ENCODE assay signal across 1 cellular context in genomic region chr14:32201196-32201815, GRCh38.
TF ChIP-seq lines count a peak whose summit lies in the region.

No MANE protein-coding gene starts in this region.

TF ChIP-seq in K562, 482 proteins besides CTCF, POLR2A, EP300 and RAD21 (continued from another document and continues in another):
- no peak for TF ChIP-seq ZNF407 (IDR thresholded peaks at IDR 0.05; ENCODE audit: low read depth)
- no peak for TF ChIP-seq KAT8 (IDR thresholded peaks at IDR 0.05; ENCODE audit: low read depth)
- no peak for TF ChIP-seq NFYB (IDR thresholded peaks at IDR 0.05; ENCODE audit: extremely low read depth, insufficient read length)
- TF ChIP-seq JUNB (CRISPR knock-in tag; conservative IDR thresholded peaks at IDR 0.05), result no peak
- TF ChIP-seq ZBTB2 (IDR thresholded peaks at IDR 0.05), result 0 out of 2 replicates have a peak, but pooled peaks have one; percentile 26
- TF ChIP-seq NCOA2 (IDR thresholded peaks at IDR 0.05; ENCODE audit: partially characterized antibody in 2 of 2), result no peak
- no peak for TF ChIP-seq POU5F1 (IDR thresholded peaks at IDR 0.05; ENCODE audit: borderline replicate concordance, low read depth, low read length, partially characterized antibody)
- no peak for TF ChIP-seq LARP7 (IDR thresholded peaks at IDR 0.05)
- TF ChIP-seq FOSL1 (tag; conservative IDR thresholded peaks at IDR 0.05), result no peak
- no peak for TF ChIP-seq ZC3H11A (IDR thresholded peaks at IDR 0.05; ENCODE audit: low read depth, low read length)
- no peak for TF ChIP-seq NONO (IDR thresholded peaks at IDR 0.05; ENCODE audit: low read depth in 2 of 2, low read length in 1 of 2)
- no peak for TF ChIP-seq CREB5 (CRISPR knock-in tag; IDR thresholded peaks at IDR 0.05)
- TF ChIP-seq PCBP1 (IDR thresholded peaks at IDR 0.05; ENCODE audit: low read depth, low read length, poor library complexity, severe bottlenecking), result no peak
- TF ChIP-seq HCFC1 (IDR thresholded peaks at IDR 0.05; ENCODE audit: low read depth, low read length), result no peak
- no peak for TF ChIP-seq EGR1 (conservative IDR thresholded peaks at IDR 0.05)
- TF ChIP-seq MIER1 (IDR thresholded peaks at IDR 0.05; ENCODE audit: low read depth), result no peak
- TF ChIP-seq KAT7 (CRISPR knock-in tag; IDR thresholded peaks at IDR 0.05; ENCODE audit: borderline replicate concordance), result no peak
- TF ChIP-seq NCOA4 (IDR thresholded peaks at IDR 0.05; ENCODE audit: partially characterized antibody), result no peak
- peak; percentile 57; the same call in 1 of the 2 replicates for TF ChIP-seq POLR2G (IDR thresholded peaks at IDR 0.05; ENCODE audit: low read depth, low read length)
- TF ChIP-seq NEUROD1 (IDR thresholded peaks at IDR 0.05; ENCODE audit: borderline replicate concordance, low read depth, low read length, partially characterized antibody), result no peak
- no peak for TF ChIP-seq MBD1 (CRISPR knock-in tag; IDR thresholded peaks at IDR 0.05)
- TF ChIP-seq CBX1 (IDR thresholded peaks at IDR 0.05; ENCODE audit: low read depth), result no peak
- TF ChIP-seq GTF2B (IDR thresholded peaks at IDR 0.05; ENCODE audit: extremely low read depth, insufficient read length), result no peak
- TF ChIP-seq MYBL2 (IDR thresholded peaks at IDR 0.05; ENCODE audit: low read depth), result no peak
- TF ChIP-seq MYBL2 (CRISPR knock-in tag; IDR thresholded peaks at IDR 0.05; ENCODE audit: borderline replicate concordance), result no peak
- TF ChIP-seq ATF2 (CRISPR knock-in tag; IDR thresholded peaks at IDR 0.05), result no peak
- TF ChIP-seq TARDBP (IDR thresholded peaks at IDR 0.05), result peak; percentile 33; the same call in 1 of the 2 replicates
- TF ChIP-seq NFRKB (IDR thresholded peaks at IDR 0.05; ENCODE audit: low read depth), result no peak
- no peak for TF ChIP-seq DIDO1 (tag; IDR thresholded peaks at IDR 0.05; ENCODE audit: low read depth)
- TF ChIP-seq CREM (IDR thresholded peaks at IDR 0.05; ENCODE audit: low read depth), result 0 out of 2 replicates have a peak, but pooled peaks have one; percentile 4
- TF ChIP-seq FOXA1 (IDR thresholded peaks at IDR 0.05; ENCODE audit: borderline replicate concordance), result no peak
- no peak for TF ChIP-seq ARNT (IDR thresholded peaks at IDR 0.05)
- TF ChIP-seq SMAD1 (IDR thresholded peaks at IDR 0.05; ENCODE audit: low read depth, low read length, partially characterized antibody), result no peak
- TF ChIP-seq KLF13 (tag; IDR thresholded peaks at IDR 0.05; ENCODE audit: borderline replicate concordance, low read depth), result peak; percentile 92
- TF ChIP-seq CBX5 (IDR thresholded peaks at IDR 0.05; ENCODE audit: borderline replicate concordance, low read depth), result no peak
- 0 out of 2 replicates have a peak, but pooled peaks have one; percentile 27 for TF ChIP-seq LCOR (CRISPR knock-in tag; IDR thresholded peaks at IDR 0.05)
- no peak for TF ChIP-seq HMBOX1 (IDR thresholded peaks at IDR 0.05)
- no peak for TF ChIP-seq MED1 (CRISPR knock-in tag; IDR thresholded peaks at IDR 0.05; ENCODE audit: borderline replicate concordance)
- TF ChIP-seq U2AF1 (optimal IDR thresholded peaks at IDR 0.05; ENCODE audit: low read depth, low read length), result no peak
- TF ChIP-seq ZFPM2 (CRISPR knock-in tag; IDR thresholded peaks at IDR 0.05), result no peak
- TF ChIP-seq HDAC1 (IDR thresholded peaks at IDR 0.05), result 0 out of 4 replicates have a peak, but pooled peaks of 1 of the 2 experiments have one; percentile 36
- no peak for TF ChIP-seq ZNF121 (CRISPR knock-in tag; conservative IDR thresholded peaks at IDR 0.05)
- no peak for TF ChIP-seq SMAD2 (IDR thresholded peaks at IDR 0.05; ENCODE audit: low read depth, low read length)
- no peak for TF ChIP-seq POLR3A (IDR thresholded peaks at IDR 0.05; ENCODE audit: borderline replicate concordance, extremely low read depth, insufficient read depth, insufficient read length)
- no peak for TF ChIP-seq NR1H2 (CRISPR knock-in tag; IDR thresholded peaks at IDR 0.05)
- no peak for TF ChIP-seq RUNX1 (IDR thresholded peaks at IDR 0.05; ENCODE audit: low read depth)
- no peak for TF ChIP-seq UBTF (IDR thresholded peaks at IDR 0.05; ENCODE audit: borderline replicate concordance in 1 of 2, low read depth in 2 of 2, low read length in 2 of 2)
- TF ChIP-seq ZNF431 (CRISPR knock-in tag; IDR thresholded peaks at IDR 0.05), result no peak
